ENCODE assay signal across 10 cellular contexts in genomic region chr2:217433522-217433921, GRCh38.
DNase-seq lines count a peak whose midpoint lies in the region; ATAC-seq and TF ChIP-seq lines count a peak whose summit lies in the region.
"Had no signal": no experiment of that assay in that cellular context is flagged by ENCODE, and none has a peak within 500 bp of the region (broad histone marks: within the 10 kb centered on the region; RNA-seq: fewer than 3 reads in every experiment).

No MANE protein-coding gene starts in this region.

- H3K4me1 Mint-ChIP-seq in nephron progenitor cell: peaks cover 67% of the 10 kb centered on the region

- H3K27me3 ChIP-seq in transverse colon (no peaks in the 10 kb centered on the region), body of pancreas (no peaks in the 10 kb centered on the region)

- in situ Hi-C loops in transverse colon (cut with MboI; ENCODE audit: low pct_ligation_motif_present in 1 of 4, low pct_unique_long_range_greater_than_20kb in 1 of 4, low sequenced_read_pairs in 3 of 4): no loop called here

- H3K36me3 Mint-ChIP-seq in nephron progenitor cell (ENCODE audit: low read depth): no peaks in the 10 kb centered on the region

- ATAC-seq in body of pancreas: no peak

- no peak overlapping the region for H3K4me3 Mint-ChIP-seq in nephron progenitor cell

- peak; percentile 71 for DNase-seq in NCI-H82 (lab: John Stamatoyannopoulos, UW)
- DNase-seq in NCI-H82 treated with DMSO at 0.1 percent for 48 hours (lab: John Stamatoyannopoulos, UW; ENCODE audit: unreplicated experiment): no peak
- peak; percentile 66 for DNase-seq in fibroblast of villous mesenchyme (ENCODE audit: low read depth)
- DNase-seq in nephron progenitor cell: peak; percentile 13
- no peak for DNase-seq in transverse colon
- DNase-seq in body of pancreas: no peak
- no peak for DNase-seq in T1000 (lab: John Stamatoyannopoulos, UW)
- DNase-seq in NOMO-1 treated with DMSO at 0.1 percent for 48 hours (lab: John Stamatoyannopoulos, UW; ENCODE audit: unreplicated experiment): no peak
- DNase-seq: central memory CD4-positive, alpha-beta T cell had no signal

- H3K9me3 Mint-ChIP-seq in nephron progenitor cell: no peaks in the 10 kb centered on the region

- TF ChIP-seq POLR2A in transverse colon (IDR thresholded peaks at IDR 0.05): no peak
- TF ChIP-seq POLR2A in body of pancreas (IDR thresholded peaks at IDR 0.05): no peak

- TF ChIP-seq CTCF in fibroblast of villous mesenchyme (IDR thresholded peaks at IDR 0.05; ENCODE audit: insufficient read depth, low read depth, low read length) (no peak), nephron progenitor cell (IDR thresholded peaks at IDR 0.05) (no peak), transverse colon (IDR thresholded peaks at IDR 0.05) (no peak), body of pancreas (IDR thresholded peaks at IDR 0.05) (no peak)

- WGBS in transverse colon (ENCODE audit: low coverage in 1 of 2), 2 donors: 75 to 86% methylated on average over 4 to 6 of the region's 6 CpGs
- 85 to 93% methylated on average over 6 of the region's 6 CpGs for WGBS in body of pancreas, 2 donors

- intact Hi-C loops in transverse colon (cut with DNase I; ENCODE audit: low total_unique reads): no loop called here
- intact Hi-C loops in body of pancreas (cut with DNase I): no loop called here

- H3K4me1 ChIP-seq in transverse colon (peaks cover 17 to 61% (median 26%) of the 10 kb centered on the region in 4 donors), body of pancreas (peaks cover 5% of the 10 kb centered on the region)

- no peak for TF ChIP-seq EP300 in transverse colon (IDR thresholded peaks at IDR 0.05; ENCODE audit: low read depth)

- H3K36me3 ChIP-seq in transverse colon (no peaks in the 10 kb centered on the region), body of pancreas (replicated peaks in 1 of 2; ENCODE audit: insufficient read depth in 1 of 2, low read depth in 2 of 2) (no peaks in the 10 kb centered on the region)

- H3K27me3 Mint-ChIP-seq in nephron progenitor cell (ENCODE audit: low read depth, poor library complexity): no peaks in the 10 kb centered on the region

- peak overlapping the region; percentile 40 for H3K27ac Mint-ChIP-seq in nephron progenitor cell

- peak overlapping the region; percentile 0 for H3K4me3 ChIP-seq in fibroblast of villous mesenchyme (ENCODE audit: low read depth, low read length)
- H3K4me3 ChIP-seq in transverse colon: no peak overlapping the region
- no peak overlapping the region for H3K4me3 ChIP-seq in body of pancreas
- H3K4me3 ChIP-seq: PC-9 had no signal

- H3K27ac ChIP-seq in transverse colon: peak overlapping the region; percentile 69 to 79 (median 72)
- no peak overlapping the region for H3K27ac ChIP-seq in body of pancreas
- H3K27ac ChIP-seq: PC-9 had no signal

- H3K9me3 ChIP-seq in transverse colon (no peaks in the 10 kb centered on the region), body of pancreas (no peaks in the 10 kb centered on the region)

Comparison
In these comparisons a context has a peak if more than half of its experiments do, and no peak if none do; other contexts are left out.
1. DNase-seq: peak in NCI-H82 (single experiment), fibroblast of villous mesenchyme (single experiment) and nephron progenitor cell (single experiment); none in NCI-H82 treated with DMSO at 0.1 percent for 48 hours (single experiment), transverse colon (single experiment), body of pancreas (0 of 4), T1000 (single experiment) and NOMO-1 treated with DMSO at 0.1 percent for 48 hours (single experiment).
2. H3K27ac ChIP-seq: peak in transverse colon (4 of 4); none in body of pancreas (0 of 4).